Comparison of ENCODE assay signal across 13 cellular contexts in genomic region chr1:204990059-204990664, GRCh38. TPM values are rescaled to one million over a fixed set of nuclear protein-coding genes. Genes with fewer than 3 reads are reported as not detected.
DNase-seq lines count a peak whose midpoint lies in the region; ATAC-seq, FAIRE-seq and TF ChIP-seq lines count a peak whose summit lies in the region.
"Had no signal": no experiment of that assay in that cellular context is flagged by ENCODE, and none has a peak within 500 bp of the region (broad histone marks: within the 10 kb centered on the region; RNA-seq: fewer than 3 reads in every experiment).

No MANE protein-coding gene starts in this region.

- H3K27me3 ChIP-seq in H7 (ENCODE audit: control insufficient read depth, insufficient read depth, low read length) (peaks cover 8% of the 10 kb centered on the region; the same call in 1 of the 2 replicates), K562 (ENCODE audit: control insufficient read depth in 2 of 2, insufficient read depth in 2 of 2, low read length in 2 of 2) (peaks cover 50 to 87% of the 10 kb centered on the region in 2 experiments)
- H3K27me3 ChIP-seq: ascending aorta, colonic mucosa, tibial artery had no signal

- no peak for TF ChIP-seq RAD21 in K562 (CRISPR knock-in tag; conservative IDR thresholded peaks at IDR 0.05 in 1 of 2, IDR thresholded peaks at IDR 0.05 in 1 of 2)

- intact Hi-C loops in K562 (cut with micrococcal nuclease) = no loop called here
- intact Hi-C loops in sciatic nerve (cut with DNase I) = no loop called here

- H3K36me3 ChIP-seq in H7 (replicated peaks; ENCODE audit: control insufficient read depth, insufficient read depth, low read length) (no peaks in the 10 kb centered on the region; the same call in 1 of the 2 replicates), K562 (ENCODE audit: control insufficient read depth, insufficient read depth, low read length) (no peaks in the 10 kb centered on the region)
- H3K36me3 ChIP-seq: colonic mucosa had no signal

- no peak overlapping the region for H3K9ac ChIP-seq in K562 (ENCODE audit: insufficient read depth in 1 of 2, low read depth in 2 of 2, low read length in 2 of 2)

- peaks cover 21% of the 10 kb centered on the region; the same call in 1 of the 2 replicates for H4K20me1 ChIP-seq in K562 (replicated peaks; ENCODE audit: control insufficient read depth, insufficient read depth, low read length)

- TF ChIP-seq CTCF in K562 (IDR thresholded peaks at IDR 0.05 in 2 of 3, conservative IDR thresholded peaks at IDR 0.05 in 1 of 3; ENCODE audit: insufficient read depth in 2 of 3, low read depth in 1 of 3, low read length in 3 of 3) = no peak
- TF ChIP-seq CTCF in omental fat pad (IDR thresholded peaks at IDR 0.05) = no peak

- no peak for TF ChIP-seq EP300 in K562 (IDR thresholded peaks at IDR 0.05; ENCODE audit: low read length)

- no peak overlapping the region for H3K4me2 ChIP-seq in K562 (ENCODE audit: insufficient read depth, low read length)

- WGBS in K562 (ENCODE audit: insufficient coverage, low coverage, missing lambda C conversion rate) = 4% methylated on average over 3 of the region's 3 CpGs

- DNase-seq in H7 (peak; percentile 78), K562 (ENCODE audit: extremely low read depth in 1 of 4, low spot score in 3 of 4) (no peak), iPS-NIHi7 (ENCODE audit: extremely low spot score) (peak; percentile 75), sciatic nerve (ENCODE audit: low spot score) (no peak), kidney glomerular epithelial cell (lab: John Stamatoyannopoulos, UW) (no peak), omental fat pad (ENCODE audit: low spot score) (no peak), NCI-H1436 treated with DMSO at 0.1 percent for 48 hours (lab: John Stamatoyannopoulos, UW) (no peak), MV-4-11 (lab: John Stamatoyannopoulos, UW) (no peak)
- DNase-seq: tibial artery had no signal

- TF ChIP-seq POLR2A in K562 (conservative IDR thresholded peaks at IDR 0.05) = no peak

- in situ Hi-C loops in K562 (cut with MboI) = no loop called here

- no TSS peak for BruUV-seq in K562 (replicated peaks; lab: Mats Ljungman, UMichigan)

- ATAC-seq in K562 (0 out of 3 replicates have a peak, but pooled peaks have one; percentile 14), sciatic nerve (peak; percentile 68), omental fat pad (ENCODE audit: low FRiP score) (no peak)

- CTCF ChIA-PET in K562 (lab: Yijun Ruan, JAX; ENCODE audit: low intra/inter-chr PET ratio) = interaction anchor here (0.6 to 2.4 kb wide), 4 partner anchors 71 to 266 kb away, joined by 3 to 16 read pairs (median 7); no protein-coding TSS in a partner anchor

- no peak overlapping the region for H2AFZ ChIP-seq in K562 (ENCODE audit: low read depth, low read length)

- FAIRE-seq in K562 (lab: Jason Lieb, UNC) = no peak

- POLR2A ChIA-PET in K562 (lab: Yijun Ruan, JAX) = interaction anchor here (0.7 to 1.2 kb wide), 4 partner anchors 10 to 266 kb away, joined by 3 to 5 read pairs (median 4); no protein-coding TSS in a partner anchor

- no peaks in the 10 kb centered on the region for H3K9me1 ChIP-seq in K562 (ENCODE audit: control insufficient read depth, insufficient read depth, low read length)

- no peak overlapping the region for H3K27ac ChIP-seq in K562 (ENCODE audit: extremely low read depth, low read depth, low read length)
- H3K27ac ChIP-seq: ascending aorta, colonic mucosa, tibial artery had no signal

- no peaks in the 10 kb centered on the region for H3K9me3 ChIP-seq in K562 (replicated peaks; ENCODE audit: control insufficient read depth, insufficient read depth, low read depth, low read length)
- H3K9me3 ChIP-seq: ascending aorta, colonic mucosa, tibial artery had no signal

- no peak overlapping the region for H3K4me3 ChIP-seq in H7 (ENCODE audit: insufficient read depth, low read depth, low read length)
- H3K4me3 ChIP-seq in K562 = no peak overlapping the region
- H3K4me3 ChIP-seq: ascending aorta, colonic mucosa, tibial artery had no signal

- no peaks in the 10 kb centered on the region; a peak in 2 of 5 replicates for H3K4me1 ChIP-seq in K562 (replicated peaks in 1 of 2; ENCODE audit: control insufficient read depth in 2 of 2, insufficient read depth in 2 of 2, low read length in 2 of 2)
- H3K4me1 ChIP-seq: ascending aorta, colonic mucosa, tibial artery had no signal

- H3K79me2 ChIP-seq in K562 (ENCODE audit: control insufficient read depth, insufficient read depth, low read length) = no peaks in the 10 kb centered on the region

TF ChIP-seq in K562, 482 proteins besides CTCF, POLR2A, EP300 and RAD21 (continues in another document):
- TF ChIP-seq PHB (CRISPR knock-in tag; IDR thresholded peaks at IDR 0.05) (no peak), CEBPG (CRISPR knock-in tag; IDR thresholded peaks at IDR 0.05) (no peak), CEBPG (tag; conservative IDR thresholded peaks at IDR 0.05 in 1 of 2, IDR thresholded peaks at IDR 0.05 in 1 of 2) (no peak), SIN3A (IDR thresholded peaks at IDR 0.05; ENCODE audit: borderline replicate concordance in 2 of 2, control insufficient read depth in 1 of 2, low read depth in 2 of 2, low read length in 2 of 2) (no peak), THRA (IDR thresholded peaks at IDR 0.05) (no peak), CBFA2T2 (conservative IDR thresholded peaks at IDR 0.05) (no peak)
- TF ChIP-seq, protein P1, sequence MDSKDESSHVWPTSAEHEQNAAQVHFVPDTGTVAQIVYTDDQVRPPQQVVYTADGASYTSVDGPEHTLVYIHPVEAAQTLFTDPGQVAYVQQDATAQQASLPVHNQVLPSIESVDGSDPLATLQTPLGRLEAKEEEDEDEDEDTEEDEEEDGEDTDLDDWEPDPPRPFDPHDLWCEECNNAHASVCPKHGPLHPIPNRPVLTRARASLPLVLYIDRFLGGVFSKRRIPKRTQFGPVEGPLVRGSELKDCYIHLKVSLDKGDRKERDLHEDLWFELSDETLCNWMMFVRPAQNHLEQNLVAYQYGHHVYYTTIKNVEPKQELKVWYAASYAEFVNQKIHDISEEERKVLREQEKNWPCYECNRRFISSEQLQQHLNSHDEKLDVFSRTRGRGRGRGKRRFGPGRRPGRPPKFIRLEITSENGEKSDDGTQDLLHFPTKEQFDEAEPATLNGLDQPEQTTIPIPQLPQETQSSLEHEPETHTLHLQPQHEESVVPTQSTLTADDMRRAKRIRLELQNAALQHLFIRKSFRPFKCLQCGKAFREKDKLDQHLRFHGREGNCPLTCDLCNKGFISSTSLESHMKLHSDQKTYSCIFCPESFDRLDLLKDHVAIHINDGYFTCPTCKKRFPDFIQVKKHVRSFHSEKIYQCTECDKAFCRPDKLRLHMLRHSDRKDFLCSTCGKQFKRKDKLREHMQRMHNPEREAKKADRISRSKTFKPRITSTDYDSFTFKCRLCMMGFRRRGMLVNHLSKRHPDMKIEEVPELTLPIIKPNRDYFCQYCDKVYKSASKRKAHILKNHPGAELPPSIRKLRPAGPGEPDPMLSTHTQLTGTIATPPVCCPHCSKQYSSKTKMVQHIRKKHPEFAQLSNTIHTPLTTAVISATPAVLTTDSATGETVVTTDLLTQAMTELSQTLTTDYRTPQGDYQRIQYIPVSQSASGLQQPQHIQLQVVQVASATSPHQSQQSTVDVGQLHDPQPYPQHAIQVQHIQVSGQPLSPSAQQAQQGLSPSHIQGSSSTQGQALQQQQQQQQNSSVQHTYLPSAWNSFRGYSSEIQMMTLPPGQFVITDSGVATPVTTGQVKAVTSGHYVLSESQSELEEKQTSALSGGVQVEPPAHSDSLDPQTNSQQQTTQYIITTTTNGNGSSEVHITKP (IDR thresholded peaks at IDR 0.05; ENCODE audit: partially characterized antibody) = no peak

RNA-seq across cellular contexts. Expression of gene CNTN2, which starts 52.9 kb away (rescaled TPM):
- total RNA-seq in H7 (2014; rRNA removed; shearing (Covaris generic)) = not detected in 2 replicates
- total RNA-seq in K562 (2011; cell fraction: chromatin; rRNA removed; ENCODE audit: low replicate concordance) = not detected in 2 replicates
- not detected in 2 replicates for total RNA-seq in K562 (2011; cell fraction: nucleolus; rRNA removed)
- total RNA-seq in K562 (2011; cell fraction: nucleoplasm; rRNA removed) = not detected in 2 replicates
- total RNA-seq in K562 (2014; rRNA removed) (not detected in 2 replicates), K562 (2014; rRNA removed; fragmentation: Illumina TruSeq; extraction: Trizol) (not detected in 2 replicates), K562 (2015; rRNA removed; fragmentation: Illumina TruSeq; extraction: Trizol) (not detected in 2 replicates), K562 (2021) (not detected in 2 replicates), sciatic nerve (8.0 TPM), omental fat pad (under 1 TPM in 1 of 4 donors, not detected in 3; 0.47 TPM)
- polyA plus RNA-seq in K562 (2011; rRNA removed) (not detected in 2 replicates), K562 (2014; fragmentation: Illumina TruSeq; extraction: Trizol) (not detected in 2 replicates), K562 (2014; fragmentation: Nextera tagmentation; extraction: Ambion mirVana) (not detected), K562 (2014; rRNA removed) (not detected in 2 replicates)
- not detected in 2 replicates for polyA plus RNA-seq in K562 (2011; cell fraction: cytosol; rRNA removed)
- not detected in 2 replicates for polyA plus RNA-seq in K562 (2011; cell fraction: nucleus; rRNA removed)
- polyA plus RNA-seq in K562 (2012) = 0.06 and 0.17 TPM in 2 replicates
- polyA minus RNA-seq in K562 (2011; rRNA and poly(A)+ RNA removed) = not detected in 2 replicates
- polyA minus RNA-seq in K562 (2011; cell fraction: cytosol; rRNA and poly(A)+ RNA removed) = not detected in 2 replicates
- not detected in 2 replicates for polyA minus RNA-seq in K562 (2011; cell fraction: nucleus; rRNA and poly(A)+ RNA removed)
- total RNA-seq: OCI-LY7; T-helper 1 cell treated with Interleukin-12 subunit alpha and Interleukin-12 subunit beta and Interleukin-4 antibody, amounts not matched to agents 30 ng/mL and 1 ng/mL, for 36 hours had no signal

Comparison
In these comparisons a context has a peak if more than half of its experiments do, and no peak if none do; other contexts are left out.
1. DNase-seq: peak in H7 (single experiment) and iPS-NIHi7 (single experiment); none in K562 (0 of 4), sciatic nerve (single experiment), kidney glomerular epithelial cell (single experiment), omental fat pad (single experiment), NCI-H1436 treated with DMSO at 0.1 percent for 48 hours (single experiment) and MV-4-11 (single experiment).